In the genomic region with DNA sequence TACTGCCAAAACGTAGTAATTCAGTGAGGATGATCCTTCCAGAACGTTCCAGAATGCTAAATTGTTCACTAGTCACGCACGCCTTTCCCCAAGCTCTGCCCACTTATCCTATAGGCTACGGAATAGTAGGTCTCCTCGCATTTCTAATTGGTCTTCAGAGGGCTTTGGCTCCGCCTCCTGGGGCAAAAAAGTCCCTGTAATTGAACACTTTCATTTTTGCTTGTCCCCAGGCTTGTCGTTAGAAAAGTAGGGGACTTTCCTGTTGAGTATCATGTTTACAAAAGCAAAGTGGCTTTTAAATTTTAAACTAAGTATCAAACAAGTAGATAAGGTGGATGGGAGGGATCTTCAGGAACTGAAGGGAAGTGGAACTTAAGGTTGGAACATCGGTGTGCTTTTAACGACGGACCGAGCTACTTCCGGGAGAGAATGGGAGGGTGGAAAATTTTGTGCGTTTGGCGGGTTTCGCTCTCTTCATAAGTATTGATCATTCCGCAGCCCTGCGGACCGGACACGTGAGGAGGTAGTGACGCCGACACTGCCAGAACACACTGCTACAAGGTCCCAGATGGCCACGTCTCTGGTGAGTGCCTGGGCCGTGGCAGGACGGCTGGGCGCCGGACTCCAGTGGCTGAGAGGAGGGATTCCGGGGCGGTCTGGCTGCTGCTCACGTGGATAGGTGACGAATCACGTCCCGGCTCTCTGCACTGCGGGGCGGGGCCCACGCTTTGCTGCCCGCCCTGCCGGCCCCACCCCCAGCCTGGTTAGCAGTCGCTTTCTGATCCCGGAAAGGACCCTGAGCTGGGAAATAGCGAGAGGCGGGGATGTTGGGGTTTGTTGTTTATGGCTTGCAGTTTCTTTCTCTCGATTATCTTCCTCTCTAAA, we compare ENCODE assay signal across 8 cellular contexts. TPM values are rescaled to one million over a fixed set of nuclear protein-coding genes. Genes with fewer than 3 reads are reported as not detected.
DNase-seq lines count a peak whose midpoint lies in the region; ATAC-seq and TF ChIP-seq lines count a peak whose summit lies in the region.

NXT2 (plus strand) TSS at position 406 of the 885 bp plus-strand sequence; CDS start at position 569, 163 bp downstream.

- H2AFZ ChIP-seq in parathyroid adenoma: peak within 1 kb of the TSS; percentile 92

- H3K4me3 ChIP-seq in adipocyte (ENCODE audit: low read length): peak within 1 kb of the TSS; percentile 85
- H3K4me3 ChIP-seq in cardiac muscle cell: peak within 1 kb of the TSS; percentile 52
- H3K4me3 ChIP-seq in parathyroid adenoma (ENCODE audit: low read depth, low read length): peak within 1 kb of the TSS; percentile 70
- H3K4me3 ChIP-seq in tibial artery: peak within 1 kb of the TSS; percentile 60 to 61

- intact Hi-C loops in tibial artery (cut with DNase I; ENCODE audit: low total_unique reads): no loop called here

- H3K27me3 ChIP-seq in adipocyte (replicated peaks; ENCODE audit: control insufficient read depth, insufficient read depth, low read length) (peaks cover 6% of the 10 kb centered on the region), cardiac muscle cell (peaks cover 13% of the 10 kb centered on the region), parathyroid adenoma (ENCODE audit: control insufficient read depth, insufficient read depth, low read length) (no peaks in the 10 kb centered on the region), tibial artery (no peaks in the 10 kb centered on the region)

- H3K27ac ChIP-seq in cardiac muscle cell (peak within 1 kb of the TSS; percentile 97), parathyroid adenoma (peak within 1 kb of the TSS; percentile 93), tibial artery (peak within 1 kb of the TSS; percentile 81 to 86)

- DNase-seq in GM13976 (ENCODE audit: low spot score) (peak; percentile 88), NCI-H1436 treated with DMSO at 0.1 percent for 48 hours (lab: John Stamatoyannopoulos, UW) (peak; percentile 68), T follicular helper cell (ENCODE audit: low read depth) (peak; percentile 78), adipocyte (ENCODE audit: low read depth) (peak; percentile 94), cardiac muscle cell (ENCODE audit: low read depth in 1 of 2, low spot score in 1 of 2) (peak; percentile 95 to 97), tibial artery (peak; percentile 90 to 94)

- H3K4me1 ChIP-seq in adipocyte (ENCODE audit: control insufficient read depth, insufficient read depth, low read length): peaks cover 5% of the 10 kb centered on the region
- H3K4me1 ChIP-seq in cardiac muscle cell (ENCODE audit: low read depth): no peaks in the 10 kb centered on the region
- H3K4me1 ChIP-seq in parathyroid adenoma: no peaks in the 10 kb centered on the region
- H3K4me1 ChIP-seq in tibial artery: no peaks in the 10 kb centered on the region

- in situ Hi-C loops in GM13976 (cut with MboI; ENCODE audit: low sequenced_read_pairs, unreplicated experiment): no loop called here

- ATAC-seq in HG02852 (IDR thresholded peaks at IDR 0.05; ENCODE audit: unreplicated experiment): peak; percentile 96

- peak within 1 kb of the TSS; percentile 88 for H3K9ac ChIP-seq in adipocyte (ENCODE audit: low read length)
- peak within 1 kb of the TSS; percentile 19 for H3K9ac ChIP-seq in parathyroid adenoma

- no peak for TF ChIP-seq CTCF in GM13976 (IDR thresholded peaks at IDR 0.05; ENCODE audit: borderline replicate concordance, control extremely low read depth, extremely low read depth, insufficient read depth, missing control alignments)
- no peak for TF ChIP-seq CTCF in cardiac muscle cell (IDR thresholded peaks at IDR 0.05; ENCODE audit: low read depth, low read length)
- TF ChIP-seq CTCF in parathyroid adenoma (IDR thresholded peaks at IDR 0.05): no peak
- TF ChIP-seq CTCF in tibial artery (IDR thresholded peaks at IDR 0.05): no peak

- H3K36me3 ChIP-seq in adipocyte (ENCODE audit: control insufficient read depth, insufficient read depth, low read length, severe bottlenecking) (no peaks in the 10 kb centered on the region), cardiac muscle cell (no peaks in the 10 kb centered on the region), parathyroid adenoma (ENCODE audit: control insufficient read depth, insufficient read depth, low read length) (no peaks in the 10 kb centered on the region), tibial artery (no peaks in the 10 kb centered on the region)

- no peaks in the 10 kb centered on the region for H3K79me2 ChIP-seq in parathyroid adenoma

- H3K4me2 ChIP-seq in parathyroid adenoma (ENCODE audit: low read length): peak within 1 kb of the TSS; percentile 76

- no peaks in the 10 kb centered on the region for H3K9me3 ChIP-seq in adipocyte (ENCODE audit: control insufficient read depth, low read length)
- H3K9me3 ChIP-seq in cardiac muscle cell (ENCODE audit: low read depth): no peaks in the 10 kb centered on the region
- no peaks in the 10 kb centered on the region for H3K9me3 ChIP-seq in parathyroid adenoma (ENCODE audit: control insufficient read depth, low read length)
- H3K9me3 ChIP-seq in tibial artery: no peaks in the 10 kb centered on the region

RNA-seq across cellular contexts. Expression of gene NXT2, which starts in this region (rescaled TPM):
- 4.6 and 7.3 TPM in 2 replicates for total RNA-seq in cardiac muscle cell
- 5.7 and 7.2 TPM in 2 replicates for polyA plus RNA-seq in cardiac muscle cell

Comparison
In these comparisons a context has a peak if more than half of its experiments do, and no peak if none do; other contexts are left out.
1. Peak in every context shown above with its lines: DNase-seq, ATAC-seq, H3K4me3 ChIP-seq and H3K27ac ChIP-seq.